Comparison of ENCODE assay signal across 1 cellular context in the genomic region with DNA sequence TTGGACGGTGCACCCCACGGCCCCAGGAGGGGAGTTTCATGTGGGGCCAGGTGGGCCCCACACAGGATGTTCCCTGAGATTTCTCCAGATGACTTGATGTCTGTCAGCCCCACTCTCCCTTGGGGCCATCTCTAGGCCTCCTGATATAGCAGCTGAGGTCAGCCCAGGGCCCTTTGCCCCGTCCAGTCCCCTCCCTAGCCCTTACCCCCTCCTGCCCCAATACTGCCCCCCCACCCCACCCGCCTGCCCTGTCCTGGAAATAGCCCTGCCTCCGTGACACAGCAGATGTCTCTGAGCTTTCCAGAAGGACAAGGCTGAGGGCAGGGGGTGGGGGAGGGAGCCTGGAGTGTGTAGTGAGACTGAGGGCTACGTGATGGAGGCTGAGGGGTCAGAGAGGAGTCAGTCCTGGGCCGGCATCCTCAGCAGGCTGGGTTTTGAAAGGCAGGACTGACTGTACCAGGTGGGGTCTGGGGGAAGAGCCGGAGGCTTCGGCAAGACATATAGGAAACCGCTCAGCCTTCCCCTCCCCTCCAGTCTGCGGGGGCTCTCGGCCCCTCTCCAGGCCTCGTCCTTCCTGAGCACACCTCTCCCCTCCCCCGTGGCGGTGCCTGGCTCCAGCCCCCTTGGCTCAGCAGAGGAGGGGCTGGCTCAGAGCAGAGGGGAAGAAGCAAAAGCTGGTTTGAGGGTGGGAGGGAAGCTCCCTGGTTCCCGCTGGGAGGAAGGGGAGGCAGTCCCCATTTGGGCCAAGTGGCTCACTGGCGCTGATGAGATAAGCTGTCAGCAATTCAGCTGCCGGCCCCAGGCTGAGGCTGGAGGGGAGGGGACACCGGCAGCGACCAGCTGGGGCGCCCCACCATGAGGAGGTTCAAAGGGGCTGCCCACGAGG.
TF ChIP-seq lines count a peak whose summit lies in the region.

No MANE protein-coding gene starts in this region.

TF ChIP-seq in K562, 482 proteins besides CTCF, POLR2A, EP300 and RAD21 (continued from another document):
- TF ChIP-seq, protein P1, sequence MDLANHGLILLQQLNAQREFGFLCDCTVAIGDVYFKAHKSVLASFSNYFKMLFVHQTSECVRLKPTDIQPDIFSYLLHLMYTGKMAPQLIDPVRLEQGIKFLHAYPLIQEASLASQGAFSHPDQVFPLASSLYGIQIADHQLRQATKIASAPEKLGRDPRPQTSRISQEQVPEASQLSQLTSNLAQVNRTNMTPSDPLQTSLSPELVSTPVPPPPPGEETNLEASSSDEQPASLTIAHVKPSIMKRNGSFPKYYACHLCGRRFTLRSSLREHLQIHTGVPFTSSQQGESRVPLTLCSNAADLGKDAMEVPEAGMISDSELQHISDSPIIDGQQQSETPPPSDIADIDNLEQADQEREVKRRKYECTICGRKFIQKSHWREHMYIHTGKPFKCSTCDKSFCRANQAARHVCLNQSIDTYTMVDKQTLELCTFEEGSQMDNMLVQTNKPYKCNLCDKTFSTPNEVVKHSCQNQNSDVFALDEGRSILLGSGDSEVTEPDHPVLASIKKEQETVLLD (IDR thresholded peaks at IDR 0.05): peak; percentile 82
- TF ChIP-seq, protein P2, sequence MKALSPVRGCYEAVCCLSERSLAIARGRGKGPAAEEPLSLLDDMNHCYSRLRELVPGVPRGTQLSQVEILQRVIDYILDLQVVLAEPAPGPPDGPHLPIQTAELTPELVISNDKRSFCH (CRISPR knock-in tag; IDR thresholded peaks at IDR 0.05): no peak
- TF ChIP-seq, protein P2 (tag; IDR thresholded peaks at IDR 0.05): 0 out of 2 replicates have a peak, but pooled peaks have one; percentile 50
- TF ChIP-seq DDX20 (tag; IDR thresholded peaks at IDR 0.05; ENCODE audit: low read depth) (no peak), LARP7 (IDR thresholded peaks at IDR 0.05) (0 out of 2 replicates have a peak, but pooled peaks have one; percentile 87), RBFOX2 (IDR thresholded peaks at IDR 0.05; ENCODE audit: low read depth, low read length) (peak; percentile 81), NONO (IDR thresholded peaks at IDR 0.05; ENCODE audit: low read depth in 2 of 2, low read length in 1 of 2) (0 out of 4 replicates have a peak, but pooled peaks of 1 of the 2 experiments have one; percentile 24), ZNF408 (CRISPR knock-in tag; IDR thresholded peaks at IDR 0.05; ENCODE audit: low read depth) (no peak), SRSF1 (IDR thresholded peaks at IDR 0.05; ENCODE audit: low read depth, low read length) (no peak), ZNF561 (CRISPR knock-in tag; conservative IDR thresholded peaks at IDR 0.05) (no peak)
- TF ChIP-seq, protein P3, sequence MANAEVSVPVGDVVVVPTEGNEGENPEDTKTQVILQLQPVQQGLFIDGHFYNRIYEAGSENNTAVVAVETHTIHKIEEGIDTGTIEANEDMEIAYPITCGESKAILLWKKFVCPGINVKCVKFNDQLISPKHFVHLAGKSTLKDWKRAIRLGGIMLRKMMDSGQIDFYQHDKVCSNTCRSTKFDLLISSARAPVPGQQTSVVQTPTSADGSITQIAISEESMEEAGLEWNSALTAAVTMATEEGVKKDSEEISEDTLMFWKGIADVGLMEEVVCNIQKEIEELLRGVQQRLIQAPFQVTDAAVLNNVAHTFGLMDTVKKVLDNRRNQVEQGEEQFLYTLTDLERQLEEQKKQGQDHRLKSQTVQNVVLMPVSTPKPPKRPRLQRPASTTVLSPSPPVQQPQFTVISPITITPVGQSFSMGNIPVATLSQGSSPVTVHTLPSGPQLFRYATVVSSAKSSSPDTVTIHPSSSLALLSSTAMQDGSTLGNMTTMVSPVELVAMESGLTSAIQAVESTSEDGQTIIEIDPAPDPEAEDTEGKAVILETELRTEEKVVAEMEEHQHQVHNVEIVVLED (CRISPR knock-in tag; IDR thresholded peaks at IDR 0.05): no peak
